In the genomic region with DNA sequence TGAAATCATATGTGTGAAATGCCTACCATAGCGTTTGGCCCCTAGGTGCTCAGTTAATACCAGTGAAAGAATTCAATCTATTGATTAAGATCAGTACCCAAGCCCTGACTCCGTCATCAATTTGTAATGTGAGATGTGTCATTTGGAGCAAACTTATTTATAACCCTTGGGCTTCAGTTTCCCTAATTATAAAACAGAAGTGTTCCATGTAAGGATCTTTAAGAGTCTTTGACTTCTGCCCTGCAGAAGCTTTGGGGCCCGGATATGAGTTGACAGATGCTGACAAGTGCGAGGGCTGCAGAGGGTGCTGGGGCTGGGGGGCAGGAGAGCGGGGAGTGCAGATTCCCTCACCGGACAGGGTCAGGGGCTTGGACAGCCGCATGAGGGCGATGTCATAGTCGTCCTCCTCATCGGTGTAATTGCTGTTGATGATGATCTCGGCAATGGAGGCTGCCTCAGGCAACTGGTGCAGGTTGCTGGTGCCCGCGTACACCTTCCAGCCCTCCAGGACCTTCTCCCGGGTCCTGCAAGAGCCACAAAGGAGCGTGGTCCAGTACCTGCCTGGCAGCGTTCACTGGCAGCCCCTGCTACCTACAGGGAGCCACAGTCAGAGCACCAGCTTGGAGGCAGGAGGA, we compare ENCODE assay signal across 14 cellular contexts. TPM values are rescaled to one million over a fixed set of nuclear protein-coding genes. Genes with fewer than 3 reads are reported as not detected.
A peak's percentile ranks its signal among the peaks of the same experiment; 100 is the strongest.
DNase-seq lines count a peak whose midpoint lies in the region; ATAC-seq, FAIRE-seq and TF ChIP-seq lines count a peak whose summit lies in the region.
"Had no signal": no experiment of that assay in that cellular context is flagged by ENCODE, and none has a peak within 500 bp of the region (broad histone marks: within the 10 kb centered on the region; RNA-seq: fewer than 3 reads in every experiment).

No MANE protein-coding gene starts in this region.

- H3K27ac ChIP-seq in mammary epithelial cell (ENCODE audit: insufficient read depth, low read depth, low read length) (no peak overlapping the region), H1 (ENCODE audit: low read depth, low read length) (no peak overlapping the region)

- no peaks in the 10 kb centered on the region for H3K79me1 ChIP-seq in H1 (ENCODE audit: low read depth, low read length)

- no peak overlapping the region for H3K4me3 ChIP-seq in mammary epithelial cell (replicated peaks in 1 of 3; ENCODE audit: insufficient read depth in 1 of 3, low read depth in 2 of 3, low read length in 3 of 3)
- H3K4me3 ChIP-seq in H1 (ENCODE audit: extremely low read depth in 1 of 4, insufficient read depth in 2 of 4, low read depth in 3 of 4, low read length in 4 of 4) = no peak overlapping the region

- H3K36me3 Mint-ChIP-seq in MCF 10A (ENCODE audit: insufficient read depth, unreplicated experiment) (no peaks in the 10 kb centered on the region), HFFc6 (ENCODE audit: low read depth) (no peaks in the 10 kb centered on the region)
- H3K36me3 Mint-ChIP-seq in stimulated activated effector memory CD8-positive, alpha-beta T cell treated with anti-CD3 and anti-CD28 coated beads, Interleukin-12 subunit alpha, Interleukin-12 subunit beta, amount 100 ng/mL, for 72 hours = no peaks in the 10 kb centered on the region

- H4K5ac ChIP-seq in H1 (ENCODE audit: insufficient read length, low read depth, low read length) = no peak overlapping the region

- TF ChIP-seq CTCF in mammary epithelial cell (conservative IDR thresholded peaks at IDR 0.05 in 1 of 2, IDR thresholded peaks at IDR 0.05 in 1 of 2; ENCODE audit: extremely low read depth in 1 of 2, insufficient read depth in 1 of 2, low read depth in 1 of 2, low read length in 2 of 2) = no peak
- TF ChIP-seq CTCF in MCF 10A (IDR thresholded peaks at IDR 0.05; ENCODE audit: unreplicated experiment) = no peak
- peak in 2 of 3 experiments; percentile 7 to 8; a peak in 1 of 4 replicates for TF ChIP-seq CTCF in H1 (IDR thresholded peaks at IDR 0.05; ENCODE audit: control extremely low read depth in 1 of 3, insufficient read depth in 1 of 3, low read depth in 1 of 3, low read length in 3 of 3)
- no peak for TF ChIP-seq CTCF in HFFc6 (IDR thresholded peaks at IDR 0.05)

- CTCF ChIA-PET in mammary epithelial cell (lab: Charles Lee; ENCODE audit: low non-redundant PET) (no interaction called here), MCF 10A (lab: Yijun Ruan, JAX) (interaction anchor here (0.7 kb wide), 1 partner anchor 91 kb away, joined by 3 read pairs; no protein-coding TSS in a partner anchor), H1 (lab: Charles Lee; ENCODE audit: partially characterized antibody) (interaction anchor here (0.6 to 12.6 kb wide), 23 partner anchors 8 to 150 kb away, joined by 3 to 122 read pairs (median 4); a partner anchor contains a TSS)

- in situ Hi-C loops in mammary epithelial cell (cut with MboI; ENCODE audit: low sequenced_read_pairs in 2 of 2) = no loop called here

- H3K4me1 Mint-ChIP-seq in MCF 10A (ENCODE audit: insufficient read depth, unreplicated experiment) = peaks cover 8% of the 10 kb centered on the region
- H3K4me1 Mint-ChIP-seq in stimulated activated effector memory CD8-positive, alpha-beta T cell treated with anti-CD3 and anti-CD28 coated beads, Interleukin-12 subunit alpha, Interleukin-12 subunit beta, amount 100 ng/mL, for 72 hours = peaks cover 10% of the 10 kb centered on the region
- H3K4me1 Mint-ChIP-seq in HFFc6 (ENCODE audit: low read depth) = peaks cover 11% of the 10 kb centered on the region

- H3K4me1 ChIP-seq in mammary epithelial cell (ENCODE audit: insufficient read depth, low read length) (peaks cover 9% of the 10 kb centered on the region), H1 (replicated peaks in 1 of 4; ENCODE audit: control insufficient read depth in 3 of 4, insufficient read depth in 4 of 4, low read length in 3 of 4) (peaks cover 0 to 12% (median 3%) of the 10 kb centered on the region in 4 experiments; a peak in 5 of 7 replicates)

- no peak for ATAC-seq in stimulated activated effector memory CD8-positive, alpha-beta T cell treated with anti-CD3 and anti-CD28 coated beads, Interleukin-12 subunit alpha, Interleukin-12 subunit beta, amount 100 ng/mL, for 72 hours
- ATAC-seq in HG03571 (IDR thresholded peaks at IDR 0.05; ENCODE audit: unreplicated experiment) = no peak
- ATAC-seq: HepG2 had no signal

- H3K23me2 ChIP-seq in H1 (ENCODE audit: low read depth, low read length) = peaks cover 3% of the 10 kb centered on the region; the same call in 1 of the 2 replicates

- H3K27me3 ChIP-seq in mammary epithelial cell (ENCODE audit: insufficient read depth, low read length) = peaks cover 2% of the 10 kb centered on the region
- no peaks in the 10 kb centered on the region for H3K27me3 ChIP-seq in H1 (replicated peaks in 1 of 4; ENCODE audit: control insufficient read depth in 3 of 4, extremely low read depth in 1 of 4, insufficient read depth in 3 of 4, low read length in 3 of 4)

- H2AK5ac ChIP-seq in H1 (ENCODE audit: low read depth, low read length) = no peak overlapping the region

- H3K9ac ChIP-seq in mammary epithelial cell (ENCODE audit: insufficient read depth, low read length) = no peak overlapping the region
- no peak overlapping the region for H3K9ac ChIP-seq in H1 (replicated peaks in 1 of 4; ENCODE audit: extremely low read depth in 1 of 4, low read depth in 3 of 4, low read length in 3 of 4)

- H2AFZ ChIP-seq in mammary epithelial cell (ENCODE audit: low read depth, low read length) (no peak overlapping the region), H1 (ENCODE audit: low read length) (no peak overlapping the region)

- H3K9me3 Mint-ChIP-seq in MCF 10A (ENCODE audit: unreplicated experiment) (no peaks in the 10 kb centered on the region), HFFc6 (no peaks in the 10 kb centered on the region)
- no peaks in the 10 kb centered on the region for H3K9me3 Mint-ChIP-seq in stimulated activated effector memory CD8-positive, alpha-beta T cell treated with anti-CD3 and anti-CD28 coated beads, Interleukin-12 subunit alpha, Interleukin-12 subunit beta, amount 100 ng/mL, for 72 hours
- H3K9me3 Mint-ChIP-seq: activated B cell treated with CpG ODN at 0.5 μM for 24 hours had no signal

- FAIRE-seq in H1 (lab: Jason Lieb, UNC) = no peak
- FAIRE-seq: HepG2 had no signal

- H2BK15ac ChIP-seq in H1 (ENCODE audit: low read length) = no peak overlapping the region; the same call in 1 of the 2 replicates

- BruUV-seq in mammary epithelial cell (replicated peaks; lab: Mats Ljungman, UMichigan) = no TSS peak
- no TSS peak for BruUV-seq in MCF 10A (replicated peaks; lab: Mats Ljungman, UMichigan)

- no peak overlapping the region for H3K56ac ChIP-seq in H1 (replicated peaks; ENCODE audit: insufficient read length, low read depth, low read length)

- no peak overlapping the region for H3K18ac ChIP-seq in H1 (ENCODE audit: extremely low read depth, low read length)

- no peaks in the 10 kb centered on the region for H3K79me2 ChIP-seq in mammary epithelial cell (ENCODE audit: insufficient read depth, low read length)
- H3K79me2 ChIP-seq in H1 (ENCODE audit: control insufficient read depth in 1 of 2, insufficient read depth in 2 of 2, low read length in 2 of 2) = no peaks in the 10 kb centered on the region

- dilution Hi-C loops in mammary epithelial cell (cut with HindIII; ENCODE audit: low sequenced_read_pairs) = no loop called here

- H4K8ac ChIP-seq in H1 (ENCODE audit: extremely low read depth, insufficient read depth, low read length) = no peak overlapping the region

- H3K36me3 ChIP-seq in mammary epithelial cell (ENCODE audit: insufficient read depth, low read length) (no peaks in the 10 kb centered on the region), H1 (ENCODE audit: control insufficient read depth in 2 of 4, insufficient read depth in 4 of 4, low read length in 3 of 4) (no peaks in the 10 kb centered on the region)

- H3K4ac ChIP-seq in H1 (replicated peaks; ENCODE audit: insufficient read length, low read depth, low read length) = no peak overlapping the region

- H3K4me2 ChIP-seq in mammary epithelial cell (ENCODE audit: insufficient read depth, low read depth, low read length) (peak overlapping the region; percentile 48), H1 (ENCODE audit: insufficient read depth in 1 of 2, low read depth in 2 of 2, low read length in 2 of 2) (no peak overlapping the region; a peak in 1 of 4 replicates)

- H2BK5ac ChIP-seq in H1 (ENCODE audit: low read depth, low read length) = no peak overlapping the region

- intact Hi-C loops in mammary epithelial cell (cut with micrococcal nuclease) (no loop called here), MCF 10A (cut with micrococcal nuclease) (no loop called here)

- H2BK12ac ChIP-seq in H1 (ENCODE audit: low read depth, low read length) = peak overlapping the region; percentile 72; the same call in 1 of the 2 replicates

- WGBS in mammary epithelial cell (ENCODE audit: low coverage, missing lambda C conversion rate) = 97% methylated on average over 15 of the region's 16 CpGs
- 87% methylated on average over 14 of the region's 16 CpGs; no CpG with 5 or more reads in 1 of the 2 experiments for WGBS in H1 (ENCODE audit: extremely low coverage in 1 of 2, insufficient coverage in 1 of 2, insufficient read length in 1 of 2, insufficient replicate concordance in 2 of 2, low coverage in 1 of 2, low lambda C conversion rate in 2 of 2, missing lambda C conversion rate in 1 of 2), 2 experiments

- POLR2A ChIA-PET in MCF 10A (lab: Yijun Ruan, JAX) = no interaction called here
- POLR2A ChIA-PET in H1 (lab: Charles Lee; ENCODE audit: partially characterized antibody) = no interaction called here

- H2BK120ac ChIP-seq in H1 (replicated peaks; ENCODE audit: low read depth, low read length) = no peak overlapping the region

- no peak for DNase-seq in mammary epithelial cell
- DNase-seq in MCF 10A (ENCODE audit: unreplicated experiment) = no peak
- DNase-seq in MV-4-11 (lab: John Stamatoyannopoulos, UW) = peak; percentile 8
- no peak for DNase-seq in H1 (ENCODE audit: low read depth in 1 of 2, low spot score in 2 of 2)
- no peak for DNase-seq in stimulated activated effector memory CD8-positive, alpha-beta T cell treated with anti-CD3 and anti-CD28 coated beads, Interleukin-12 subunit alpha, Interleukin-12 subunit beta, amount 100 ng/mL, for 72 hours (ENCODE audit: low spot score in 2 of 2)
- no peak for DNase-seq in SHP77 treated with DMSO at 0.1 percent for 48 hours (lab: John Stamatoyannopoulos, UW)
- no peak for DNase-seq in HFFc6
- DNase-seq: activated B cell treated with CpG ODN at 0.5 μM for 24 hours; DMS79; glutamatergic neuron; NK-92 treated with Interleukin-12 subunit alpha and Interleukin-12 subunit beta, amount 100 ng/mL, for 24 hours had no signal

- no peaks in the 10 kb centered on the region for H3K9me3 ChIP-seq in mammary epithelial cell (replicated peaks; ENCODE audit: insufficient read depth, low read length)
- no peaks in the 10 kb centered on the region for H3K9me3 ChIP-seq in H1 (ENCODE audit: insufficient read depth in 2 of 2, low read depth in 1 of 2, low read length in 1 of 2)

- H3K27ac Mint-ChIP-seq in MCF 10A (ENCODE audit: low read depth, unreplicated experiment) (no peak overlapping the region), HFFc6 (no peak overlapping the region)
- no peak overlapping the region for H3K27ac Mint-ChIP-seq in stimulated activated effector memory CD8-positive, alpha-beta T cell treated with anti-CD3 and anti-CD28 coated beads, Interleukin-12 subunit alpha, Interleukin-12 subunit beta, amount 100 ng/mL, for 72 hours

- no peak overlapping the region for H3K4me3 Mint-ChIP-seq in MCF 10A (ENCODE audit: unreplicated experiment)
- peak overlapping the region; percentile 60 for H3K4me3 Mint-ChIP-seq in stimulated activated effector memory CD8-positive, alpha-beta T cell treated with anti-CD3 and anti-CD28 coated beads, Interleukin-12 subunit alpha, Interleukin-12 subunit beta, amount 100 ng/mL, for 72 hours
- no peak overlapping the region for H3K4me3 Mint-ChIP-seq in HFFc6
- H3K4me3 Mint-ChIP-seq: activated B cell treated with CpG ODN at 0.5 μM for 24 hours had no signal

- no peak overlapping the region for H3K23ac ChIP-seq in H1 (ENCODE audit: insufficient read length)

- H3K27me3 Mint-ChIP-seq in MCF 10A (ENCODE audit: insufficient read depth, unreplicated experiment) (no peaks in the 10 kb centered on the region), HFFc6 (ENCODE audit: insufficient read depth) (peaks cover 33% of the 10 kb centered on the region)

- H4K20me1 ChIP-seq in mammary epithelial cell (ENCODE audit: insufficient read depth, low read length) = no peaks in the 10 kb centered on the region
- H4K20me1 ChIP-seq in H1 (replicated peaks in 1 of 2; ENCODE audit: control insufficient read depth in 1 of 2, insufficient read depth in 2 of 2, low read length in 2 of 2) = no peaks in the 10 kb centered on the region

- no peak overlapping the region for H3K14ac ChIP-seq in H1 (ENCODE audit: insufficient read length)

- TF ChIP-seq RAD21 in H1 (IDR thresholded peaks at IDR 0.05 in 1 of 2, conservative IDR thresholded peaks at IDR 0.05 in 1 of 2; ENCODE audit: low read depth in 2 of 2, low read length in 2 of 2) = 0 out of 4 replicates have a peak, but pooled peaks of 1 of the 2 experiments have one; percentile 3

- H4K91ac ChIP-seq in H1 (replicated peaks; ENCODE audit: insufficient read length, low read length) = no peak overlapping the region

- TF ChIP-seq POLR2A in H1 (IDR thresholded peaks at IDR 0.05; ENCODE audit: control extremely low read depth in 1 of 2, low read depth in 2 of 2, low read length in 2 of 2) = no peak

- H2BK20ac ChIP-seq in H1 (ENCODE audit: low read length) = no peak overlapping the region

- TF ChIP-seq EP300 in H1 (IDR thresholded peaks at IDR 0.05; ENCODE audit: borderline replicate concordance in 1 of 2, low read depth in 2 of 2, low read length in 2 of 2) = no peak

RNA-seq across cellular contexts. Expression of a gene that starts 20.8 kb away (rescaled TPM):
- under 1 TPM in 1 of 2 donors, not detected in 1; under 0.01 TPM for total RNA-seq in mammary epithelial cell
- 0.12 TPM for polyA plus RNA-seq in mammary epithelial cell
- not detected for polyA minus RNA-seq in mammary epithelial cell
- total RNA-seq in MCF 10A (2022) = not detected in 2 replicates
- total RNA-seq in H1 (2021; fragmentation: NEBNext Ultra II Directional; extraction: Animal tissue kit (Norgen Biotek cat#: 25700)) = 0.29 and 0.61 TPM in 2 replicates
- 0.79 and 1.0 TPM in 2 replicates for polyA plus RNA-seq in H1 (2011; rRNA removed)
- 0.88 TPM for polyA plus RNA-seq in H1 (2011; cell fraction: cytosol; rRNA removed)
- 1.5 TPM for polyA plus RNA-seq in H1 (2011; cell fraction: nucleus; rRNA removed)
- polyA plus RNA-seq in H1 (2012, experiment 1 of 2) = 0.26 to 0.66 TPM (median 0.36 TPM) in 4 replicates
- polyA plus RNA-seq in H1 (2012, experiment 2 of 2) = 0.52 TPM
- polyA plus RNA-seq in H1 (2013, experiment 1 of 2) = 0.32 TPM
- 0.40 TPM for polyA plus RNA-seq in H1 (2013, experiment 2 of 2)
- polyA minus RNA-seq in H1 (2011; rRNA and poly(A)+ RNA removed) = 0.54 and 0.98 TPM in 2 replicates
- 0.73 TPM for polyA minus RNA-seq in H1 (2011; cell fraction: cytosol; rRNA and poly(A)+ RNA removed)
- 1.3 TPM for polyA minus RNA-seq in H1 (2011; cell fraction: nucleus; rRNA and poly(A)+ RNA removed)
- total RNA-seq in HFFc6 (2021; fragmentation: NEBNext Ultra II Directional; extraction: Animal tissue kit (Norgen Biotek cat#: 25700)) = not detected
- total RNA-seq: HepG2 had no signal
- polyA plus RNA-seq: BJ, HepG2 had no signal

RNA-seq across cellular contexts. Expression of a gene that starts 31.9 kb away (rescaled TPM):
- total RNA-seq in mammary epithelial cell (under 1 TPM in 1 of 2 donors, not detected in 1; 0.21 TPM), MCF 10A (2022) (not detected in 2 replicates)
- polyA plus RNA-seq in mammary epithelial cell (0.35 TPM), H1 (2011; rRNA removed) (117 and 151 TPM in 2 replicates)
- polyA minus RNA-seq in mammary epithelial cell = not detected
- total RNA-seq in H1 (2021; fragmentation: NEBNext Ultra II Directional; extraction: Animal tissue kit (Norgen Biotek cat#: 25700)) = 44.6 and 50.0 TPM in 2 replicates
- polyA plus RNA-seq in H1 (2011; cell fraction: cytosol; rRNA removed) = 117 TPM
- polyA plus RNA-seq in H1 (2011; cell fraction: nucleus; rRNA removed) = 137 TPM
- 45.7 to 68.5 TPM (median 67.3 TPM) in 4 replicates for polyA plus RNA-seq in H1 (2012, experiment 1 of 2)
- 67.1 TPM for polyA plus RNA-seq in H1 (2012, experiment 2 of 2)
- polyA plus RNA-seq in H1 (2013, experiment 1 of 2) = 51.8 TPM
- 57.8 TPM for polyA plus RNA-seq in H1 (2013, experiment 2 of 2)
- 64.2 and 70.4 TPM in 2 replicates for polyA minus RNA-seq in H1 (2011; rRNA and poly(A)+ RNA removed)
- polyA minus RNA-seq in H1 (2011; cell fraction: cytosol; rRNA and poly(A)+ RNA removed) = 17.0 TPM
- 34.0 TPM for polyA minus RNA-seq in H1 (2011; cell fraction: nucleus; rRNA and poly(A)+ RNA removed)
- not detected for total RNA-seq in HFFc6 (2021; fragmentation: NEBNext Ultra II Directional; extraction: Animal tissue kit (Norgen Biotek cat#: 25700))
- total RNA-seq: activated B cell treated with CpG ODN at 0.5 μM for 24 hours, HepG2 had no signal
- polyA plus RNA-seq: BJ, HepG2 had no signal

Comparison
In these comparisons a context has a peak if more than half of its experiments do, and no peak if none do; other contexts are left out.
1. CTCF ChIP-seq: peak in H1 (2 of 3); none in mammary epithelial cell (0 of 2), MCF 10A (single experiment) and HFFc6 (single experiment).
2. RNA of a gene that starts 31.9 kb away (total RNA-seq): 44.6 to 50.0 TPM in H1; 0.21 TPM in mammary epithelial cell, not detected in MCF 10A and not detected in HFFc6; every median in the first group is over 10 times any median in the second.